1 cellular context compared by ENCODE assay signal in the genomic region with DNA sequence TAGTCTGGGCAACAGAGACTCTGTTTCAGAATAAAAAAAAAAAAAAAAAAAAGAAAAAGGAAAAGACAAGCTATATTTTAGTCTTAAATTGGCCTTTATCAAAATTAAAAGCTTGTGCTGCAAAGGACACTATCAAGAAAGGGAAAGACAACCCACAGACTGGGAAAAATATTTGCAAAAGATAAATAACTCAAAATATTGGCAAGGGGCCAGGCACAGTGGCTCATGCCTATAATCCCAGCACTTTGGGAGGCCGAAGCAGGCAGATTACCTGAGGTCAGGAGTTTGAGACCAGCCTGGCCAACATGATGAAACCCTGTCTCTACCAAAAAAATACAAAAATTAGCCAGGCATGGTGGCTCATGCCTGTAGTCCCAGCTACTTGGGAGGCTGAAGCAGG.
A peak's percentile ranks its signal among the peaks of the same experiment; 100 is the strongest.
TF ChIP-seq lines count a peak whose summit lies in the region.

No MANE protein-coding gene starts in this region.

TF ChIP-seq in HEK293, 187 proteins besides CTCF, POLR2A, EP300 and RAD21 (continued from another document):
- TF ChIP-seq PRDM10 (tag by site-specific recombination; IDR thresholded peaks at IDR 0.05) (0 out of 2 replicates have a peak, but pooled peaks have one; percentile 26), ZNF600 (tag by site-specific recombination; IDR thresholded peaks at IDR 0.05) (peak; percentile 16; the same call in 1 of the 2 replicates), ZNF184 (tag by site-specific recombination; IDR thresholded peaks at IDR 0.05) (peak; percentile 23; the same call in 1 of the 2 replicates), GLIS1 (tag by site-specific recombination; IDR thresholded peaks at IDR 0.05) (peak; percentile 44; the same call in 1 of the 2 replicates), ZFP69B (tag by site-specific recombination; IDR thresholded peaks at IDR 0.05) (peak; percentile 53; the same call in 1 of the 2 replicates)
